ENCODE assay signal across 21 cellular contexts in genomic region chr1:91123319-91123718, GRCh38.
DNase-seq lines count a peak whose midpoint lies in the region; ATAC-seq and TF ChIP-seq lines count a peak whose summit lies in the region.
"Had no signal": no experiment of that assay in that cellular context is flagged by ENCODE, and none has a peak within 500 bp of the region (broad histone marks: within the 10 kb centered on the region; RNA-seq: fewer than 3 reads in every experiment).

No MANE protein-coding gene starts in this region.

- no peaks in the 10 kb centered on the region for H3K9me2 ChIP-seq in PC-9 (ENCODE audit: insufficient read depth)

- no TSS peak for BruUV-seq in PC-9 (replicated peaks; lab: Mats Ljungman, UMichigan)

- H3K4me3 Mint-ChIP-seq in neural crest cell = no peak overlapping the region
- H3K4me3 Mint-ChIP-seq: CD4-positive, CD25-positive, alpha-beta regulatory T cell had no signal

- no CpG with 5 or more reads among the region's 2 CpGs for WGBS in iPS DF 6.9 (ENCODE audit: insufficient coverage, insufficient read length)

- H4K20me1 ChIP-seq in PC-9 (ENCODE audit: insufficient read depth) = no peaks in the 10 kb centered on the region

- H3K27ac ChIP-seq in HUES6 (ENCODE audit: low read depth, low read length) (peak overlapping the region; percentile 7; the same call in 1 of the 2 replicates), PC-9 (no peak overlapping the region), iPS DF 6.9 (ENCODE audit: low read length) (peak overlapping the region; percentile 5)
- H3K27ac ChIP-seq: RWPE1, SK-N-MC had no signal

- H3K27ac Mint-ChIP-seq in neural crest cell (ENCODE audit: unreplicated experiment) = peak overlapping the region; percentile 71
- H3K27ac Mint-ChIP-seq: CD4-positive, CD25-positive, alpha-beta regulatory T cell had no signal

- intact Hi-C loops in PC-9 (cut with micrococcal nuclease; ENCODE audit: unreplicated experiment) = no loop called here

- no peaks in the 10 kb centered on the region for H3K36me3 ChIP-seq in HUES6 (ENCODE audit: control insufficient read depth, insufficient read depth, low read length)
- H3K36me3 ChIP-seq in PC-9 (ENCODE audit: low read depth) = no peaks in the 10 kb centered on the region
- H3K36me3 ChIP-seq in iPS DF 6.9 (ENCODE audit: control insufficient read depth, insufficient read depth, low read length) = no peaks in the 10 kb centered on the region
- H3K36me3 ChIP-seq: MG63 had no signal

- POLR2A ChIA-PET in PC-9 (lab: Charles Lee; ENCODE audit: unreplicated experiment) = no interaction called here

- H3K4me1 ChIP-seq in HUES6 (ENCODE audit: control insufficient read depth, insufficient read depth, low read length) = peaks cover 39% of the 10 kb centered on the region
- H3K4me1 ChIP-seq in PC-9 (replicated peaks; ENCODE audit: insufficient read depth) = peaks cover 35% of the 10 kb centered on the region
- peaks cover 5% of the 10 kb centered on the region; the same call in 1 of the 2 replicates for H3K4me1 ChIP-seq in iPS DF 6.9 (ENCODE audit: control insufficient read depth, insufficient read depth, low read length)

- H3K4me2 ChIP-seq in PC-9 = no peak overlapping the region

- peaks cover 2% of the 10 kb centered on the region for H3K27me3 Mint-ChIP-seq in neural crest cell (ENCODE audit: low read depth)
- H3K27me3 Mint-ChIP-seq: CD4-positive, CD25-positive, alpha-beta regulatory T cell had no signal

- H3K4me3 ChIP-seq in HUES6 (ENCODE audit: low read depth, low read length) (no peak overlapping the region), PC-9 (no peak overlapping the region), iPS DF 6.9 (ENCODE audit: low read length) (no peak overlapping the region)
- H3K4me3 ChIP-seq: MG63, SK-N-MC had no signal

- H3K79me2 ChIP-seq in PC-9 (ENCODE audit: low read depth) = no peaks in the 10 kb centered on the region

- H3K27me3 ChIP-seq in HUES6 (ENCODE audit: control insufficient read depth, insufficient read depth, low read length) (no peaks in the 10 kb centered on the region), PC-9 (ENCODE audit: insufficient read depth, low read depth) (no peaks in the 10 kb centered on the region), iPS DF 6.9 (ENCODE audit: control insufficient read depth, insufficient read depth, low read length) (no peaks in the 10 kb centered on the region)
- H3K27me3 ChIP-seq: MG63 had no signal

- DNase-seq in PC-9 = no peak
- DNase-seq in iPS DF 6.9 (ENCODE audit: low read depth, low spot score) = no peak
- DNase-seq in neural crest cell (ENCODE audit: low read depth, low spot score) = no peak
- no peak for DNase-seq in amygdala (lab: John Stamatoyannopoulos, UW)
- DNase-seq: CD4-positive, CD25-positive, alpha-beta regulatory T cell; COR-L47; DMS79; HCEC 1CT; MG63; NCI-H1048; NCI-H1436; NCI-H187 treated with DMSO at 0.1 percent for 48 hours; NCI-H226; NCI-H510A treated with DMSO at 0.1 percent for 48 hours; NCI-H748 treated with DMSO at 0.1 percent for 48 hours; SHP77 treated with DMSO at 0.1 percent for 48 hours had no signal

- ATAC-seq in HG03045 (IDR thresholded peaks at IDR 0.05; ENCODE audit: unreplicated experiment) (no peak), GM18498 (IDR thresholded peaks at IDR 0.05; ENCODE audit: unreplicated experiment) (no peak)

- CTCF ChIA-PET in PC-9 (lab: Charles Lee) = no interaction called here

- H3K9me3 ChIP-seq in HUES6 (ENCODE audit: control insufficient read depth, insufficient read depth, low read depth, low read length) (no peaks in the 10 kb centered on the region), PC-9 (ENCODE audit: insufficient read depth, low read depth) (no peaks in the 10 kb centered on the region), iPS DF 6.9 (ENCODE audit: control insufficient read depth, insufficient read depth, low read length) (no peaks in the 10 kb centered on the region)
- H3K9me3 ChIP-seq: MG63 had no signal

- H3K4me1 Mint-ChIP-seq in neural crest cell = no peaks in the 10 kb centered on the region
- H3K4me1 Mint-ChIP-seq: CD4-positive, CD25-positive, alpha-beta regulatory T cell had no signal

- TF ChIP-seq CTCF in PC-9 (conservative IDR thresholded peaks at IDR 0.05) (no peak), neural crest cell (conservative IDR thresholded peaks at IDR 0.05) (no peak)

- H3K9ac ChIP-seq in HUES6 (ENCODE audit: low read length) = no peak overlapping the region

- H3F3A ChIP-seq in PC-9 (ENCODE audit: insufficient read depth, low read depth) = peaks cover 29% of the 10 kb centered on the region

- 0 out of 2 replicates have a peak overlapping the region, but pooled peaks have one; percentile 12 for H2AFZ ChIP-seq in PC-9

- H3K9me3 Mint-ChIP-seq in neural crest cell = no peaks in the 10 kb centered on the region

- H3K36me3 Mint-ChIP-seq in neural crest cell (ENCODE audit: low read depth) = no peaks in the 10 kb centered on the region
- H3K36me3 Mint-ChIP-seq: CD4-positive, CD25-positive, alpha-beta regulatory T cell had no signal
